ENCODE assay signal across 14 cellular contexts in genomic region chr20:35273449-35274171, GRCh38. TPM values are rescaled to one million over a fixed set of nuclear protein-coding genes. Genes with fewer than 3 reads are reported as not detected.
DNase-seq lines count a peak whose midpoint lies in the region; ATAC-seq and TF ChIP-seq lines count a peak whose summit lies in the region.
"Had no signal": no experiment of that assay in that cellular context is flagged by ENCODE, and none has a peak within 500 bp of the region (broad histone marks: within the 10 kb centered on the region; RNA-seq: fewer than 3 reads in every experiment).

No MANE protein-coding gene starts in this region.

- H4K20me1 ChIP-seq in Karpas-422 (ENCODE audit: insufficient read depth, low read depth, low read length), result no peaks in the 10 kb centered on the region

- peaks cover 42% of the 10 kb centered on the region for H3K36me3 Mint-ChIP-seq in CD8-positive, alpha-beta T cell
- peaks cover 0 to 7% of the 10 kb centered on the region in 2 donors for H3K36me3 Mint-ChIP-seq in naive B cell

- no peaks in the 10 kb centered on the region for H3K27me3 Mint-ChIP-seq in CD8-positive, alpha-beta T cell (ENCODE audit: low read depth)
- H3K27me3 Mint-ChIP-seq in naive B cell, result no peaks in the 10 kb centered on the region
- H3K27me3 Mint-ChIP-seq: activated CD4-positive, alpha-beta memory T cell treated with anti-CD3 and anti-CD28 coated beads, Interleukin-2, amount 10 ng/mL, durations not matched to agents 7 days and 5 days; memory B cell had no signal

- peaks cover 14% of the 10 kb centered on the region for H3K79me2 ChIP-seq in Karpas-422 (ENCODE audit: low read length)

- H3K36me3 ChIP-seq in CD8-positive, alpha-beta T cell (ENCODE audit: insufficient read depth, low read length), result peaks cover 8% of the 10 kb centered on the region
- no peaks in the 10 kb centered on the region for H3K36me3 ChIP-seq in Karpas-422 (ENCODE audit: insufficient read depth, low read length)

- no peaks in the 10 kb centered on the region for H3K9me3 ChIP-seq in CD8-positive, alpha-beta T cell (ENCODE audit: low read length)
- no peaks in the 10 kb centered on the region for H3K9me3 ChIP-seq in Karpas-422 (ENCODE audit: low read length)
- H3K9me3 ChIP-seq: Caco-2 had no signal

- CTCF ChIA-PET in CD8-positive, alpha-beta T cell (lab: Charles Lee), result interaction anchor here (6.6 kb wide), 1 partner anchor 128 kb away, joined by 54 read pairs; the partner anchor contains the start of gene EDEM2
- CTCF ChIA-PET in HEK293T (lab: Yijun Ruan, JAX), result no interaction called here

- H3K9me2 ChIP-seq in Karpas-422 (replicated peaks; ENCODE audit: insufficient read depth, low read length), result no peaks in the 10 kb centered on the region

- no peaks in the 10 kb centered on the region for H3K27me3 ChIP-seq in CD8-positive, alpha-beta T cell (ENCODE audit: insufficient read depth, low read length)
- no peaks in the 10 kb centered on the region for H3K27me3 ChIP-seq in Karpas-422 (ENCODE audit: low read length)

- no peak overlapping the region for H2AFZ ChIP-seq in Karpas-422 (ENCODE audit: low read length)

- H3K27ac ChIP-seq in CD8-positive, alpha-beta T cell (ENCODE audit: low read depth, low read length), result no peak overlapping the region
- H3K27ac ChIP-seq in Karpas-422 (ENCODE audit: low read length), result peak overlapping the region; percentile 52

- no peaks in the 10 kb centered on the region for H3K9me3 Mint-ChIP-seq in CD8-positive, alpha-beta T cell
- H3K9me3 Mint-ChIP-seq in naive B cell, result no peaks in the 10 kb centered on the region
- H3K9me3 Mint-ChIP-seq: activated CD4-positive, alpha-beta memory T cell treated with anti-CD3 and anti-CD28 coated beads, Interleukin-2, amount 10 ng/mL, durations not matched to agents 7 days and 5 days; memory B cell had no signal

- no peak for ATAC-seq in CD8-positive, alpha-beta T cell
- no peak for ATAC-seq in naive B cell (ENCODE audit: low read depth in 2 of 2)
- ATAC-seq in GM19023 (IDR thresholded peaks at IDR 0.05; ENCODE audit: unreplicated experiment), result no peak

- intact Hi-C loops in CD8-positive, alpha-beta T cell (cut with DNase I, micrococcal nuclease), result no loop called here

- POLR2A ChIA-PET in CD8-positive, alpha-beta T cell (lab: Charles Lee), result no interaction called here
- POLR2A ChIA-PET in HEK293T (lab: Yijun Ruan, JAX), result interaction anchor here (1.1 to 3.1 kb wide), 2 partner anchors 11 kb away, joined by 4 to 11 read pairs; partner anchors contain the start of gene EIF6

- H3K4me1 Mint-ChIP-seq in CD8-positive, alpha-beta T cell (ENCODE audit: low read depth), result peaks cover 26% of the 10 kb centered on the region
- H3K4me1 Mint-ChIP-seq in naive B cell, result peaks cover 6 to 21% (median 8%) of the 10 kb centered on the region in 3 donors

- H3K4me3 ChIP-seq in CD8-positive, alpha-beta T cell (ENCODE audit: low read depth, low read length), result no peak overlapping the region
- H3K4me3 ChIP-seq in Karpas-422 (ENCODE audit: low read length), result no peak overlapping the region

- peak overlapping the region; percentile 80 for H3K27ac Mint-ChIP-seq in CD8-positive, alpha-beta T cell
- peak overlapping the region; percentile 36 to 87 (median 58) for H3K27ac Mint-ChIP-seq in naive B cell
- H3K27ac Mint-ChIP-seq: activated CD4-positive, alpha-beta memory T cell treated with anti-CD3 and anti-CD28 coated beads, Interleukin-2, amount 10 ng/mL, durations not matched to agents 7 days and 5 days had no signal

- H3K4me1 ChIP-seq in CD8-positive, alpha-beta T cell (ENCODE audit: insufficient read depth, low read length), result peaks cover 14% of the 10 kb centered on the region
- H3K4me1 ChIP-seq in Karpas-422 (ENCODE audit: low read length), result peaks cover 55% of the 10 kb centered on the region

- peak overlapping the region; percentile 34; the same call in 1 of the 2 replicates for H3K9ac ChIP-seq in Karpas-422 (ENCODE audit: low read length)

- TF ChIP-seq CTCF in CD8-positive, alpha-beta T cell (IDR thresholded peaks at IDR 0.05), result no peak

- H3K4me3 Mint-ChIP-seq in CD8-positive, alpha-beta T cell, result no peak overlapping the region
- peak overlapping the region in 2 of 8 donors; percentile 41 to 49 for H3K4me3 Mint-ChIP-seq in naive B cell
- H3K4me3 Mint-ChIP-seq: activated CD4-positive, alpha-beta memory T cell treated with anti-CD3 and anti-CD28 coated beads, Interleukin-2, amount 10 ng/mL, durations not matched to agents 7 days and 5 days; memory B cell had no signal

- DNase-seq in CD8-positive, alpha-beta T cell, result no peak
- peak; percentile 95 for DNase-seq in Karpas-422
- peak; percentile 90 for DNase-seq in cerebellum (ENCODE audit: low spot score)
- no peak for DNase-seq in naive B cell
- no peak for DNase-seq in HuH-7.5 (ENCODE audit: low spot score)
- no peak for DNase-seq in HEK293T (ENCODE audit: extremely low spot score)
- DNase-seq: activated CD4-positive, alpha-beta memory T cell treated with anti-CD3 and anti-CD28 coated beads, Interleukin-2, amount 10 ng/mL, durations not matched to agents 7 days and 5 days; NCI-H187; stimulated activated CD4-positive, alpha-beta T cell treated with anti-CD3 and anti-CD28 coated beads, Interleukin-2, amount 100 ng/mL, for 48 hours had no signal

- peak overlapping the region; percentile 38 for H3K4me2 ChIP-seq in Karpas-422 (ENCODE audit: low read depth, low read length, poor library complexity, severe bottlenecking)

TF ChIP-seq in HEK293T, 16 proteins besides CTCF, POLR2A, EP300 and RAD21:
- TF ChIP-seq BHLHE40 (IDR thresholded peaks at IDR 0.05; ENCODE audit: borderline replicate concordance) (no peak), ZNF384 (IDR thresholded peaks at IDR 0.05) (no peak), FOXA1 (IDR thresholded peaks at IDR 0.05) (no peak), ELF4 (IDR thresholded peaks at IDR 0.05) (no peak), HDGF (IDR thresholded peaks at IDR 0.05; ENCODE audit: borderline replicate concordance) (no peak), SP1 (IDR thresholded peaks at IDR 0.05) (no peak), TARDBP (IDR thresholded peaks at IDR 0.05) (no peak), FOXM1 (IDR thresholded peaks at IDR 0.05; ENCODE audit: borderline replicate concordance) (no peak), FOXK2 (IDR thresholded peaks at IDR 0.05) (no peak), SUZ12 (IDR thresholded peaks at IDR 0.05) (no peak), NFRKB (IDR thresholded peaks at IDR 0.05) (no peak)

RNA-seq across cellular contexts. Expression of gene MMP24OS, which starts 4.3 kb away (rescaled TPM):
- total RNA-seq in CD8-positive, alpha-beta T cell, result 10 to 100 TPM; 64.5 to 67.1 TPM
- total RNA-seq in Karpas-422 (2014; rRNA removed; shearing (Covaris generic); ENCODE audit: low replicate concordance), result 12.4 and 17.1 TPM in 2 replicates
- total RNA-seq in cerebellum, result 4.8 TPM
- polyA plus RNA-seq in naive B cell (ENCODE audit: low read depth in 6 of 6), result 10 to 100 TPM in 2 of 6 donors, 1 to 10 TPM in 4; 3.7 to 14.1 (median 8.6) TPM

RNA-seq across cellular contexts. Expression of gene EIF6, which starts 11.0 kb away (rescaled TPM):
- total RNA-seq in CD8-positive, alpha-beta T cell, result 10 to 100 TPM; 41.7 to 43.2 TPM
- total RNA-seq in Karpas-422 (2014; rRNA removed; shearing (Covaris generic); ENCODE audit: low replicate concordance), result 150 and 168 TPM in 2 replicates
- total RNA-seq in cerebellum, result 39.0 TPM
- 100 to 1,000 TPM; 206 to 241 (median 228) TPM for polyA plus RNA-seq in naive B cell (ENCODE audit: low read depth in 6 of 6)

RNA-seq across cellular contexts. Expression of gene FAM83C, which starts 18.6 kb away (rescaled TPM):
- total RNA-seq in CD8-positive, alpha-beta T cell, result not detected
- not detected in 2 replicates for total RNA-seq in Karpas-422 (2014; rRNA removed; shearing (Covaris generic); ENCODE audit: low replicate concordance)
- not detected for total RNA-seq in cerebellum
- polyA plus RNA-seq in naive B cell (ENCODE audit: low read depth in 6 of 6), result not detected
- total RNA-seq: activated CD4-positive, alpha-beta memory T cell treated with anti-CD3 and anti-CD28 coated beads, Interleukin-2, amount 10 ng/mL, durations not matched to agents 7 days and 5 days; Caco-2; pulmonary artery endothelial cell; T-helper 2 cell treated with Interferon-gamma antibody and Interleukin-4, amounts not matched to agents 100 ng/mL and 5 ng/mL, for 36 hours had no signal

RNA-seq across cellular contexts. Expression of gene MMP24, which starts 47.1 kb away (rescaled TPM):
- under 1 TPM; 0.08 to 0.11 TPM for total RNA-seq in CD8-positive, alpha-beta T cell
- total RNA-seq in Karpas-422 (2014; rRNA removed; shearing (Covaris generic); ENCODE audit: low replicate concordance), result 0.36 and 0.60 TPM in 2 replicates
- 50.1 TPM for total RNA-seq in cerebellum
- under 1 TPM in 5 of 6 donors, not detected in 1; 0.05 to 0.09 (median 0.08) TPM for polyA plus RNA-seq in naive B cell (ENCODE audit: low read depth in 6 of 6)
- total RNA-seq: activated CD4-positive, alpha-beta memory T cell treated with anti-CD3 and anti-CD28 coated beads, Interleukin-2, amount 10 ng/mL, durations not matched to agents 7 days and 5 days; T-helper 2 cell treated with Interferon-gamma antibody and Interleukin-4, amounts not matched to agents 100 ng/mL and 5 ng/mL, for 36 hours had no signal

Comparison
In these comparisons a context has a peak if more than half of its experiments do, and no peak if none do; other contexts are left out.
1. DNase-seq: peak in Karpas-422 (single experiment) and cerebellum (single experiment); none in CD8-positive, alpha-beta T cell (0 of 7), naive B cell (single experiment), HuH-7.5 (single experiment) and HEK293T (single experiment).